Comparison of ENCODE assay signal across 16 cellular contexts in genomic region chr6:16031278-16031981, GRCh38.
"Had no signal": no experiment of that assay in that cellular context is flagged by ENCODE, and none has a peak within 500 bp of the region (broad histone marks: within the 10 kb centered on the region; RNA-seq: fewer than 3 reads in every experiment).

No MANE protein-coding gene starts in this region.

- H3K27me3 ChIP-seq: ascending aorta, breast epithelium had no signal

- H3K9me3 ChIP-seq: ascending aorta, breast epithelium, thoracic aorta had no signal

- H3K4me1 Mint-ChIP-seq: stimulated activated effector memory CD8-positive, alpha-beta T cell treated with anti-CD3 and anti-CD28 coated beads, Interleukin-12 subunit alpha, Interleukin-12 subunit beta, amount 100 ng/mL, for 72 hours had no signal

- H3K9me3 Mint-ChIP-seq: effector memory CD8-positive, alpha-beta T cell; stimulated activated effector memory CD8-positive, alpha-beta T cell treated with anti-CD3 and anti-CD28 coated beads, Interleukin-12 subunit alpha, Interleukin-12 subunit beta, amount 100 ng/mL, for 72 hours had no signal

- H3K4me1 ChIP-seq: ascending aorta, breast epithelium, parathyroid adenoma had no signal

- H3K27ac Mint-ChIP-seq: activated naive CD8-positive, alpha-beta T cell treated with anti-CD3 and anti-CD28 coated beads, Interleukin-2, amount 50 U/mL, for 24 hours; effector memory CD8-positive, alpha-beta T cell; stimulated activated effector memory CD8-positive, alpha-beta T cell treated with anti-CD3 and anti-CD28 coated beads, Interleukin-12 subunit alpha, Interleukin-12 subunit beta, amount 100 ng/mL, for 72 hours had no signal

- DNase-seq: activated CD4-positive, alpha-beta T cell treated with anti-CD3 and anti-CD28 coated beads, Interleukin-2, amount 50 U/mL, for 4 hours; activated CD4-positive, CD25-positive, alpha-beta regulatory T cell treated with anti-CD3 and anti-CD28 coated beads, Interleukin-2, amount 50 U/mL, for 72 hours; activated naive CD4-positive, alpha-beta T cell treated with Interleukin-2 at 50 U/mL for 16 hours; activated naive CD8-positive, alpha-beta T cell treated with anti-CD3 and anti-CD28 coated beads, Interleukin-2, amount 50 U/mL, for 24 hours; activated T-cell treated with anti-CD3 and anti-CD28 coated beads for 4 hours; dermis blood vessel endothelial cell; effector memory CD8-positive, alpha-beta T cell; stimulated activated CD4-positive, alpha-beta T cell treated with anti-CD3 and anti-CD28 coated beads, Interleukin-12 subunit alpha, Interleukin-12 subunit beta, amount 100 ng/mL, for 4 hours; stimulated activated CD4-positive, alpha-beta T cell treated with anti-CD3 and anti-CD28 coated beads, Interleukin-2, amount 100 ng/mL, for 24 hours; T-helper 2 cell had no signal

- H3K27ac ChIP-seq: ascending aorta, breast epithelium, parathyroid adenoma, thoracic aorta had no signal

- H3K36me3 Mint-ChIP-seq: stimulated activated effector memory CD8-positive, alpha-beta T cell treated with anti-CD3 and anti-CD28 coated beads, Interleukin-12 subunit alpha, Interleukin-12 subunit beta, amount 100 ng/mL, for 72 hours had no signal

- H3K4me3 Mint-ChIP-seq: activated naive CD8-positive, alpha-beta T cell treated with anti-CD3 and anti-CD28 coated beads, Interleukin-2, amount 50 U/mL, for 24 hours; effector memory CD8-positive, alpha-beta T cell; neural crest cell; stimulated activated effector memory CD8-positive, alpha-beta T cell treated with anti-CD3 and anti-CD28 coated beads, Interleukin-12 subunit alpha, Interleukin-12 subunit beta, amount 100 ng/mL, for 72 hours had no signal

- H3K4me3 ChIP-seq: ascending aorta, breast epithelium, thoracic aorta had no signal

- H3K36me3 ChIP-seq: ascending aorta, breast epithelium, thoracic aorta had no signal
